8 cellular contexts compared by ENCODE assay signal in genomic region chr18:45384137-45384998, GRCh38.
DNase-seq lines count a peak whose midpoint lies in the region; ATAC-seq, FAIRE-seq and TF ChIP-seq lines count a peak whose summit lies in the region.

No MANE protein-coding gene starts in this region.

- peaks cover 7% of the 10 kb centered on the region; the same call in 1 of the 2 replicates for H3K4me1 ChIP-seq in Caco-2
- H3K4me1 ChIP-seq in keratinocyte (ENCODE audit: control insufficient read depth, extremely low read depth, insufficient read depth, low read length): peaks cover 6% of the 10 kb centered on the region

- H3K79me2 ChIP-seq in keratinocyte (ENCODE audit: control insufficient read depth, insufficient read depth, low read length): no peaks in the 10 kb centered on the region

- intact Hi-C loops in Caco-2 (cut with micrococcal nuclease; ENCODE audit: unreplicated experiment): loop anchor here (1.0 to 5.0 kb wide), 4 partner anchors 67 to 477 kb away; no protein-coding TSS in a partner anchor

- no peak overlapping the region for H2AFZ ChIP-seq in keratinocyte (ENCODE audit: control insufficient read depth, low read length)

- no peaks in the 10 kb centered on the region for H3K9me3 Mint-ChIP-seq in Caco-2 (ENCODE audit: unreplicated experiment)

- no peaks in the 10 kb centered on the region for H3K9me1 ChIP-seq in keratinocyte (ENCODE audit: control insufficient read depth, extremely low read depth, insufficient read depth, low read length)

- H3K4me3 ChIP-seq in Caco-2 (ENCODE audit: low read depth, low read length) (no peak overlapping the region), keratinocyte (ENCODE audit: control insufficient read depth in 2 of 3, extremely low read depth in 1 of 3, insufficient read depth in 2 of 3, low read depth in 1 of 3, low read length in 3 of 3) (no peak overlapping the region)

- H3K4me2 ChIP-seq in keratinocyte (ENCODE audit: control insufficient read depth, extremely low read depth, insufficient read depth, low read depth, low read length): no peak overlapping the region

- H3K4me1 Mint-ChIP-seq in Caco-2 (ENCODE audit: low read depth, unreplicated experiment): peaks cover 12% of the 10 kb centered on the region

- no TSS peak for BruUV-seq in Caco-2 (replicated peaks; lab: Mats Ljungman, UMichigan)

- no peak overlapping the region for H3K27ac ChIP-seq in keratinocyte (ENCODE audit: control insufficient read depth, insufficient read depth, low read length)

- peak; percentile 64 for FAIRE-seq in keratinocyte (lab: Jason Lieb, UNC)

- CTCF ChIA-PET in Caco-2 (lab: Charles Lee): interaction anchor here (0.6 kb wide), 3 partner anchors 18 to 341 kb away, joined by 3 to 5 read pairs (median 5); no protein-coding TSS in a partner anchor

- no peaks in the 10 kb centered on the region for H3K9me3 ChIP-seq in Caco-2
- no peaks in the 10 kb centered on the region for H3K9me3 ChIP-seq in keratinocyte (ENCODE audit: control insufficient read depth, low read depth, low read length)

- H3K27me3 Mint-ChIP-seq in Caco-2 (ENCODE audit: insufficient read depth, unreplicated experiment): no peaks in the 10 kb centered on the region

- DNase-seq in Caco-2 (peak; percentile 38 to 51), NCI-H1105 treated with DMSO at 0.1 percent for 48 hours (lab: John Stamatoyannopoulos, UW) (peak; percentile 54), T follicular helper cell (ENCODE audit: low read depth) (peak; percentile 1), T47D (ENCODE audit: low read depth in 1 of 2, low spot score in 1 of 2) (peak; percentile 12 to 67), keratinocyte (ENCODE audit: low read depth, low spot score) (no peak)
- DNase-seq in stimulated activated CD4-positive, alpha-beta T cell treated with anti-CD3 and anti-CD28 coated beads, Interleukin-4, amount 100 ng/mL, for 1 hour: peak; percentile 24

- no peak overlapping the region for H3K27ac Mint-ChIP-seq in Caco-2 (ENCODE audit: unreplicated experiment)

- no peaks in the 10 kb centered on the region for H4K20me1 ChIP-seq in keratinocyte (ENCODE audit: control insufficient read depth, extremely low read depth, insufficient read depth, low read length)

- TF ChIP-seq CTCF in Caco-2 (IDR thresholded peaks at IDR 0.05; ENCODE audit: insufficient read depth in 1 of 2, low read depth in 1 of 2, low read length in 1 of 2, severe bottlenecking in 1 of 2, unreplicated experiment in 1 of 2) (peak; percentile 34 to 39), keratinocyte (optimal IDR thresholded peaks at IDR 0.05 in 1 of 3, IDR thresholded peaks at IDR 0.05 in 1 of 3, conservative IDR thresholded peaks at IDR 0.05 in 1 of 3; ENCODE audit: extremely low read depth in 1 of 3, insufficient read depth in 2 of 3, low read length in 3 of 3) (peak; percentile 66 to 91 (median 76))

- no peak overlapping the region for H3K4me3 Mint-ChIP-seq in Caco-2 (ENCODE audit: unreplicated experiment)

- H3K36me3 ChIP-seq in Caco-2 (ENCODE audit: control insufficient read depth, insufficient read depth, low read length): no peaks in the 10 kb centered on the region
- H3K36me3 ChIP-seq in keratinocyte (ENCODE audit: control insufficient read depth in 2 of 2, extremely low read depth in 1 of 2, insufficient read depth in 2 of 2, low read length in 2 of 2): no peaks in the 10 kb centered on the region

- no peaks in the 10 kb centered on the region for H3K36me3 Mint-ChIP-seq in Caco-2 (ENCODE audit: insufficient read depth, unreplicated experiment)

- H3K9ac ChIP-seq in keratinocyte (ENCODE audit: control insufficient read depth, extremely low read depth, insufficient read depth, low read length): no peak overlapping the region

- dilution Hi-C loops in keratinocyte (cut with MboI; ENCODE audit: extremely low pct_ligation_motif_present, low sequenced_read_pairs): no loop called here

- in situ Hi-C loops in T47D (cut with HindIII; ENCODE audit: low pct_unique_long_range_greater_than_20kb, low sequenced_read_pairs): no loop called here

- POLR2A ChIA-PET in Caco-2 (lab: Charles Lee): no interaction called here

- ATAC-seq in GM21515 (IDR thresholded peaks at IDR 0.05; ENCODE audit: unreplicated experiment): peak; percentile 63
- no peak for ATAC-seq in HG02840 (IDR thresholded peaks at IDR 0.05; ENCODE audit: low FRiP score, unreplicated experiment)

- H3K27me3 ChIP-seq in Caco-2 (replicated peaks; ENCODE audit: control insufficient read depth, insufficient read depth, low read length) (no peaks in the 10 kb centered on the region), keratinocyte (ENCODE audit: control insufficient read depth, extremely low read depth, insufficient read depth, low read length) (no peaks in the 10 kb centered on the region)
